ENCODE assay signal across 11 cellular contexts in genomic region chr3:31472479-31473390, GRCh38. TPM values are rescaled to one million over a fixed set of nuclear protein-coding genes. Genes with fewer than 3 reads are reported as not detected.
A peak's percentile ranks its signal among the peaks of the same experiment; 100 is the strongest.
DNase-seq lines count a peak whose midpoint lies in the region; ATAC-seq, FAIRE-seq and TF ChIP-seq lines count a peak whose summit lies in the region.
"Had no signal": no experiment of that assay in that cellular context is flagged by ENCODE, and none has a peak within 500 bp of the region (broad histone marks: within the 10 kb centered on the region; RNA-seq: fewer than 3 reads in every experiment).

No MANE protein-coding gene starts in this region.

- H3K4me3 Mint-ChIP-seq in activated T-cell treated with anti-CD3 and anti-CD28 coated beads, Interleukin-2, amount 50 U/mL, for 72 hours = no peak overlapping the region
- H3K4me3 Mint-ChIP-seq in stimulated activated naive CD8-positive, alpha-beta T cell treated with anti-CD3 and anti-CD28 coated beads, Interleukin-15, Interleukin-2, amounts not matched to agents 100 ng/mL and 50 ng/mL, for 24 hours = no peak overlapping the region

- DNase-seq in activated gamma-delta T cell treated with anti-CD3 and anti-CD28 coated beads, Interleukin-2, amount 50 U/mL, for 16 hours (ENCODE audit: low read depth) = peak; percentile 10
- DNase-seq in activated gamma-delta T cell (lab: John Stamatoyannopoulos, UW) (no peak), glomerular visceral epithelial cell (ENCODE audit: extremely low spot score) (peak; percentile 85), tibial nerve (ENCODE audit: low spot score in 2 of 2) (no peak), frontal cortex (ENCODE audit: low spot score in 2 of 2) (no peak)
- DNase-seq in activated T-cell treated with anti-CD3 and anti-CD28 coated beads, Interleukin-2, amount 50 U/mL, for 72 hours = peak; percentile 54 to 60
- DNase-seq: AML-193, caudate nucleus, head of caudate nucleus had no signal

- H3K36me3 Mint-ChIP-seq in activated T-cell treated with anti-CD3 and anti-CD28 coated beads, Interleukin-2, amount 50 U/mL, for 72 hours (ENCODE audit: insufficient read depth in 2 of 2) = peaks cover 9 to 12% of the 10 kb centered on the region in 2 donors
- peaks cover 28% of the 10 kb centered on the region for H3K36me3 Mint-ChIP-seq in stimulated activated naive CD8-positive, alpha-beta T cell treated with anti-CD3 and anti-CD28 coated beads, Interleukin-15, Interleukin-2, amounts not matched to agents 100 ng/mL and 50 ng/mL, for 24 hours (ENCODE audit: low read depth)

- H3K9me3 ChIP-seq in tibial nerve = no peaks in the 10 kb centered on the region

- no peak overlapping the region for H3K27ac Mint-ChIP-seq in activated T-cell treated with anti-CD3 and anti-CD28 coated beads, Interleukin-2, amount 50 U/mL, for 72 hours
- peak overlapping the region; percentile 7 for H3K27ac Mint-ChIP-seq in stimulated activated naive CD8-positive, alpha-beta T cell treated with anti-CD3 and anti-CD28 coated beads, Interleukin-15, Interleukin-2, amounts not matched to agents 100 ng/mL and 50 ng/mL, for 24 hours

- no peak for TF ChIP-seq CTCF in tibial nerve (IDR thresholded peaks at IDR 0.05)

- 88 to 93% methylated on average over 7 of the region's 7 CpGs for WGBS in tibial nerve, 2 donors

- H3K27ac ChIP-seq in tibial nerve = no peak overlapping the region

- H3K27me3 ChIP-seq in tibial nerve = no peaks in the 10 kb centered on the region

- no peak for TF ChIP-seq POLR2A in tibial nerve (IDR thresholded peaks at IDR 0.05)

- H3K4me1 Mint-ChIP-seq in activated T-cell treated with anti-CD3 and anti-CD28 coated beads, Interleukin-2, amount 50 U/mL, for 72 hours (ENCODE audit: low read depth) = peaks cover 14% of the 10 kb centered on the region
- H3K4me1 Mint-ChIP-seq in stimulated activated naive CD8-positive, alpha-beta T cell treated with anti-CD3 and anti-CD28 coated beads, Interleukin-15, Interleukin-2, amounts not matched to agents 100 ng/mL and 50 ng/mL, for 24 hours (ENCODE audit: low read depth) = peaks cover 24% of the 10 kb centered on the region

- H3K4me3 ChIP-seq in tibial nerve = no peak overlapping the region

- H3K27me3 Mint-ChIP-seq in activated T-cell treated with anti-CD3 and anti-CD28 coated beads, Interleukin-2, amount 50 U/mL, for 72 hours (ENCODE audit: low read depth) = no peaks in the 10 kb centered on the region
- peaks cover 2% of the 10 kb centered on the region for H3K27me3 Mint-ChIP-seq in stimulated activated naive CD8-positive, alpha-beta T cell treated with anti-CD3 and anti-CD28 coated beads, Interleukin-15, Interleukin-2, amounts not matched to agents 100 ng/mL and 50 ng/mL, for 24 hours

- FAIRE-seq in frontal cortex (lab: Jason Lieb, UNC) = no peak

- no peaks in the 10 kb centered on the region for H3K36me3 ChIP-seq in tibial nerve

- ATAC-seq in activated T-cell treated with anti-CD3 and anti-CD28 coated beads, Interleukin-2, amount 50 U/mL, for 72 hours (replicated peaks in 1 of 2) = peak; percentile 94 to 98
- ATAC-seq in GM18873 (IDR thresholded peaks at IDR 0.05; ENCODE audit: low FRiP score, unreplicated experiment) = no peak

- H3K4me1 ChIP-seq in tibial nerve = no peaks in the 10 kb centered on the region

- H3K9me3 Mint-ChIP-seq in activated T-cell treated with anti-CD3 and anti-CD28 coated beads, Interleukin-2, amount 50 U/mL, for 72 hours = peaks cover 7 to 12% of the 10 kb centered on the region in 2 donors
- peaks cover 35% of the 10 kb centered on the region for H3K9me3 Mint-ChIP-seq in stimulated activated naive CD8-positive, alpha-beta T cell treated with anti-CD3 and anti-CD28 coated beads, Interleukin-15, Interleukin-2, amounts not matched to agents 100 ng/mL and 50 ng/mL, for 24 hours

- no peak for TF ChIP-seq EP300 in tibial nerve (IDR thresholded peaks at IDR 0.05)

RNA-seq across cellular contexts. Expression of gene STT3B, which starts 60.0 kb away (rescaled TPM):
- 100 to 1,000 TPM; 100 to 119 TPM for total RNA-seq in activated T-cell treated with anti-CD3 and anti-CD28 coated beads, Interleukin-2, amount 50 U/mL, for 72 hours
- total RNA-seq in tibial nerve = 100 to 1,000 TPM in 2 of 4 donors, 10 to 100 TPM in 2; 78.1 to 130 (median 94.8) TPM
- total RNA-seq in frontal cortex = 190 TPM

Comparison
In these comparisons a context has a peak if more than half of its experiments do, and no peak if none do; other contexts are left out.
1. DNase-seq: peak in activated gamma-delta T cell treated with anti-CD3 and anti-CD28 coated beads, Interleukin-2, amount 50 U/mL, for 16 hours (single experiment), activated T-cell treated with anti-CD3 and anti-CD28 coated beads, Interleukin-2, amount 50 U/mL, for 72 hours (2 of 2) and glomerular visceral epithelial cell (single experiment); none in activated gamma-delta T cell (single experiment), tibial nerve (0 of 2) and frontal cortex (0 of 2).